Comparison of ENCODE assay signal across 35 cellular contexts in genomic region chr14:96049932-96050331, GRCh38. TPM values are rescaled to one million over a fixed set of nuclear protein-coding genes. Genes with fewer than 3 reads are reported as not detected.
"Had no signal": no experiment of that assay in that cellular context is flagged by ENCODE, and none has a peak within 500 bp of the region (broad histone marks: within the 10 kb centered on the region; RNA-seq: fewer than 3 reads in every experiment).

No MANE protein-coding gene starts in this region.

- H3K27me3 ChIP-seq: brain microvascular endothelial cell, Peyer's patch, SJSA1 had no signal

- H3K4me3 ChIP-seq: Peyer's patch, SJSA1 had no signal

- H3K9me3 ChIP-seq: Peyer's patch, SJSA1 had no signal

- H3K36me3 ChIP-seq: brain microvascular endothelial cell, Peyer's patch, SJSA1 had no signal

- H3K27ac ChIP-seq: brain microvascular endothelial cell, KMS-11, SJSA1, WERI-Rb-1 had no signal

- DNase-seq: activated CD4-positive, alpha-beta T cell treated with anti-CD3 and anti-CD28 coated beads for 1 hour; activated CD4-positive, alpha-beta T cell treated with anti-CD3 and anti-CD28 coated beads for 48 hours; activated CD4-positive, CD25-positive, alpha-beta regulatory T cell; activated CD8-positive, alpha-beta memory T cell treated with anti-CD3 and anti-CD28 coated beads for 24 hours; activated CD8-positive, alpha-beta memory T cell treated with anti-CD3 and anti-CD28 coated beads, Interleukin-2, amount 10 ng/mL, durations not matched to agents 7 days and 5 days; activated effector memory CD4-positive, alpha-beta T cell treated with Interleukin-2 at 50 U/mL for 16 hours; activated naive CD4-positive, alpha-beta T cell treated with anti-CD3 and anti-CD28 coated beads, Interleukin-2, amount 10 ng/mL, durations not matched to agents 7 days and 5 days; activated naive CD8-positive, alpha-beta T cell treated with anti-CD3 and anti-CD28 coated beads, Interleukin-2, amount 50 U/mL, for 24 hours; activated T-cell treated with anti-CD3 and anti-CD28 coated beads, Interleukin-2, amount 50 U/mL, for 48 hours; amniotic stem cell; aorta; brain microvascular endothelial cell; central memory CD4-positive, alpha-beta T cell; MM.1S; MV-4-11; NCI-H1092; NCI-H1436 treated with DMSO at 0.1 percent for 48 hours; NCI-H187 treated with DMSO at 0.1 percent for 48 hours; NCI-H2081; NCI-H2171 treated with DMSO at 0.1 percent for 48 hours; NCI-H226; NCI-H446 treated with DMSO at 0.1 percent for 48 hours; NCI-H524; NK-92 treated with Interleukin-12 subunit alpha and Interleukin-12 subunit beta, amount 100 ng/mL, for 24 hours; PC-3; Peyer's patch; RPMI8226; SHP77 treated with DMSO at 0.1 percent for 48 hours; SW 1271; T-helper 1 cell; T-helper 2 cell; T-helper 9 cell; WERI-Rb-1 had no signal

- ATAC-seq: activated CD8-positive, alpha-beta memory T cell treated with anti-CD3 and anti-CD28 coated beads, Interleukin-2, amount 10 ng/mL, durations not matched to agents 7 days and 5 days; activated naive CD8-positive, alpha-beta T cell treated with anti-CD3 and anti-CD28 coated beads, Interleukin-2, amount 50 U/mL, for 24 hours; PC-3 had no signal

- H3K4me1 ChIP-seq: Peyer's patch, SJSA1 had no signal

RNA-seq across cellular contexts. Expression of gene C14orf132, which starts 10.8 kb away (rescaled TPM):
- total RNA-seq: PC-3 had no signal
